Comparison of ENCODE assay signal across 16 cellular contexts in genomic region chr13:28551498-28551895, GRCh38. TPM values are rescaled to one million over a fixed set of nuclear protein-coding genes. Genes with fewer than 3 reads are reported as not detected.
DNase-seq lines count a peak whose midpoint lies in the region; ATAC-seq lines count a peak whose summit lies in the region.
"Had no signal": no experiment of that assay in that cellular context is flagged by ENCODE, and none has a peak within 500 bp of the region (broad histone marks: within the 10 kb centered on the region; RNA-seq: fewer than 3 reads in every experiment).

No MANE protein-coding gene starts in this region.

- no peak for DNase-seq in activated CD4-positive, alpha-beta memory T cell treated with anti-CD3 and anti-CD28 coated beads for 36 hours
- DNase-seq in activated CD4-positive, alpha-beta memory T cell treated with anti-CD3 and anti-CD28 coated beads, Interleukin-2, amount 10 ng/mL, durations not matched to agents 7 days and 5 days: no peak
- DNase-seq in CD1c-positive myeloid dendritic cell (ENCODE audit: extremely low spot score): peak; percentile 19
- DNase-seq in stimulated activated naive B cell treated with anti-CD40 and anti-IgM and Interleukin-4, amounts not matched to agents 10 μg/mL and 1 μg/mL and 100 μg/mL, for 72 hours: no peak
- DNase-seq in HK-2 (ENCODE audit: unreplicated experiment): no peak
- DNase-seq: 8988T; Calu3; CD8-positive, alpha-beta T cell; DMS79 treated with DMSO at 0.1 percent for 48 hours; GF-D8; GM23248; HCEC 1CT; IMR-90 had no signal

- ATAC-seq in activated T-helper 17 cell treated with anti-CD3 and anti-CD28 coated beads, Interleukin-2, amount 50 U/mL, for 72 hours (replicated peaks): peak; percentile 71
- ATAC-seq in stimulated activated naive B cell treated with anti-CD40 and anti-IgM and Interleukin-4, amounts not matched to agents 10 μg/mL and 1 μg/mL and 100 μg/mL, for 72 hours (replicated peaks): peak; percentile 48 to 65
- ATAC-seq in GM19035 (IDR thresholded peaks at IDR 0.05; ENCODE audit: unreplicated experiment): no peak
- ATAC-seq: CD8-positive, alpha-beta T cell had no signal

- H3K27ac Mint-ChIP-seq in activated CD4-positive, alpha-beta memory T cell treated with anti-CD3 and anti-CD28 coated beads for 36 hours: peak overlapping the region; percentile 86
- H3K27ac Mint-ChIP-seq in activated CD4-positive, alpha-beta memory T cell treated with anti-CD3 and anti-CD28 coated beads, Interleukin-2, amount 10 ng/mL, durations not matched to agents 7 days and 5 days: no peak overlapping the region
- H3K27ac Mint-ChIP-seq in activated T-helper 17 cell treated with anti-CD3 and anti-CD28 coated beads, Interleukin-2, amount 50 U/mL, for 72 hours: peak overlapping the region; percentile 4
- H3K27ac Mint-ChIP-seq in stimulated activated naive B cell treated with anti-CD40 and anti-IgM and Interleukin-4, amounts not matched to agents 10 μg/mL and 1 μg/mL and 100 μg/mL, for 72 hours: peak overlapping the region; percentile 59
- H3K27ac Mint-ChIP-seq: CD14-positive monocyte; CD8-positive, alpha-beta T cell had no signal

- CTCF ChIA-PET in activated CD4-positive, alpha-beta memory T cell treated with anti-CD3 and anti-CD28 coated beads for 36 hours (lab: Charles Lee): interaction anchor here (1.5 kb wide), 1 partner anchor 17 kb away, joined by 5 read pairs; no protein-coding TSS in a partner anchor
- CTCF ChIA-PET in activated CD4-positive, alpha-beta memory T cell treated with anti-CD3 and anti-CD28 coated beads, Interleukin-2, amount 10 ng/mL, durations not matched to agents 7 days and 5 days (lab: Charles Lee): no interaction called here

- H3K4me3 Mint-ChIP-seq in activated CD4-positive, alpha-beta memory T cell treated with anti-CD3 and anti-CD28 coated beads for 36 hours: no peak overlapping the region
- no peak overlapping the region for H3K4me3 Mint-ChIP-seq in activated CD4-positive, alpha-beta memory T cell treated with anti-CD3 and anti-CD28 coated beads, Interleukin-2, amount 10 ng/mL, durations not matched to agents 7 days and 5 days
- H3K4me3 Mint-ChIP-seq in activated T-helper 17 cell treated with anti-CD3 and anti-CD28 coated beads, Interleukin-2, amount 50 U/mL, for 72 hours: peak overlapping the region; percentile 7
- H3K4me3 Mint-ChIP-seq in stimulated activated naive B cell treated with anti-CD40 and anti-IgM and Interleukin-4, amounts not matched to agents 10 μg/mL and 1 μg/mL and 100 μg/mL, for 72 hours: no peak overlapping the region
- H3K4me3 Mint-ChIP-seq: CD14-positive monocyte; CD8-positive, alpha-beta T cell had no signal

- POLR2A ChIA-PET in activated CD4-positive, alpha-beta memory T cell treated with anti-CD3 and anti-CD28 coated beads for 36 hours (lab: Charles Lee): interaction anchor here (1.0 to 1.5 kb wide), 4 partner anchors 9 to 62 kb away, joined by 3 to 7 read pairs (median 4); no protein-coding TSS in a partner anchor
- POLR2A ChIA-PET in activated CD4-positive, alpha-beta memory T cell treated with anti-CD3 and anti-CD28 coated beads, Interleukin-2, amount 10 ng/mL, durations not matched to agents 7 days and 5 days (lab: Charles Lee): no interaction called here

- intact Hi-C loops in activated CD4-positive, alpha-beta memory T cell treated with anti-CD3 and anti-CD28 coated beads for 36 hours (cut with micrococcal nuclease): loop anchor here (1.0 kb wide), 2 partner anchors 10 to 27 kb away; no protein-coding TSS in a partner anchor

- no peaks in the 10 kb centered on the region for H3K9me3 Mint-ChIP-seq in activated CD4-positive, alpha-beta memory T cell treated with anti-CD3 and anti-CD28 coated beads for 36 hours
- H3K9me3 Mint-ChIP-seq in activated CD4-positive, alpha-beta memory T cell treated with anti-CD3 and anti-CD28 coated beads, Interleukin-2, amount 10 ng/mL, durations not matched to agents 7 days and 5 days: no peaks in the 10 kb centered on the region
- H3K9me3 Mint-ChIP-seq in activated T-helper 17 cell treated with anti-CD3 and anti-CD28 coated beads, Interleukin-2, amount 50 U/mL, for 72 hours: no peaks in the 10 kb centered on the region
- no peaks in the 10 kb centered on the region for H3K9me3 Mint-ChIP-seq in stimulated activated naive B cell treated with anti-CD40 and anti-IgM and Interleukin-4, amounts not matched to agents 10 μg/mL and 1 μg/mL and 100 μg/mL, for 72 hours
- H3K9me3 Mint-ChIP-seq: CD8-positive, alpha-beta T cell had no signal

- H3K27me3 Mint-ChIP-seq in activated CD4-positive, alpha-beta memory T cell treated with anti-CD3 and anti-CD28 coated beads for 36 hours: peaks cover 12% of the 10 kb centered on the region
- H3K27me3 Mint-ChIP-seq in activated CD4-positive, alpha-beta memory T cell treated with anti-CD3 and anti-CD28 coated beads, Interleukin-2, amount 10 ng/mL, durations not matched to agents 7 days and 5 days: peaks cover 14% of the 10 kb centered on the region
- peaks cover 31% of the 10 kb centered on the region for H3K27me3 Mint-ChIP-seq in activated T-helper 17 cell treated with anti-CD3 and anti-CD28 coated beads, Interleukin-2, amount 50 U/mL, for 72 hours
- peaks cover 7 to 17% of the 10 kb centered on the region in 2 donors for H3K27me3 Mint-ChIP-seq in stimulated activated naive B cell treated with anti-CD40 and anti-IgM and Interleukin-4, amounts not matched to agents 10 μg/mL and 1 μg/mL and 100 μg/mL, for 72 hours

- H3K36me3 Mint-ChIP-seq in activated CD4-positive, alpha-beta memory T cell treated with anti-CD3 and anti-CD28 coated beads for 36 hours: no peaks in the 10 kb centered on the region
- H3K36me3 Mint-ChIP-seq in activated CD4-positive, alpha-beta memory T cell treated with anti-CD3 and anti-CD28 coated beads, Interleukin-2, amount 10 ng/mL, durations not matched to agents 7 days and 5 days (ENCODE audit: low read depth): no peaks in the 10 kb centered on the region
- no peaks in the 10 kb centered on the region for H3K36me3 Mint-ChIP-seq in activated T-helper 17 cell treated with anti-CD3 and anti-CD28 coated beads, Interleukin-2, amount 50 U/mL, for 72 hours (ENCODE audit: low read depth)
- peaks cover 0 to 3% of the 10 kb centered on the region in 2 donors for H3K36me3 Mint-ChIP-seq in stimulated activated naive B cell treated with anti-CD40 and anti-IgM and Interleukin-4, amounts not matched to agents 10 μg/mL and 1 μg/mL and 100 μg/mL, for 72 hours
- H3K36me3 Mint-ChIP-seq: CD14-positive monocyte; CD8-positive, alpha-beta T cell had no signal

- peaks cover 16% of the 10 kb centered on the region for H3K4me1 Mint-ChIP-seq in activated CD4-positive, alpha-beta memory T cell treated with anti-CD3 and anti-CD28 coated beads for 36 hours (ENCODE audit: low read depth)
- H3K4me1 Mint-ChIP-seq in activated CD4-positive, alpha-beta memory T cell treated with anti-CD3 and anti-CD28 coated beads, Interleukin-2, amount 10 ng/mL, durations not matched to agents 7 days and 5 days: peaks cover 3% of the 10 kb centered on the region
- peaks cover 5% of the 10 kb centered on the region for H3K4me1 Mint-ChIP-seq in activated T-helper 17 cell treated with anti-CD3 and anti-CD28 coated beads, Interleukin-2, amount 50 U/mL, for 72 hours
- peaks cover 7 to 12% of the 10 kb centered on the region in 2 donors for H3K4me1 Mint-ChIP-seq in stimulated activated naive B cell treated with anti-CD40 and anti-IgM and Interleukin-4, amounts not matched to agents 10 μg/mL and 1 μg/mL and 100 μg/mL, for 72 hours

RNA-seq across cellular contexts. Expression of gene FLT1, which starts 56.6 kb away (rescaled TPM):
- total RNA-seq in activated CD4-positive, alpha-beta memory T cell treated with anti-CD3 and anti-CD28 coated beads for 36 hours: 10 to 100 TPM; 17.2 to 19.5 TPM
- 1 to 10 TPM; 2.0 to 2.5 TPM for total RNA-seq in activated CD4-positive, alpha-beta memory T cell treated with anti-CD3 and anti-CD28 coated beads, Interleukin-2, amount 10 ng/mL, durations not matched to agents 7 days and 5 days
- total RNA-seq in activated T-helper 17 cell treated with anti-CD3 and anti-CD28 coated beads, Interleukin-2, amount 50 U/mL, for 72 hours: 10 to 100 TPM in 1 of 2 donors, 1 to 10 TPM in 1; 3.0 to 12.7 TPM
- total RNA-seq: Calu3 had no signal
